In the genomic region with DNA sequence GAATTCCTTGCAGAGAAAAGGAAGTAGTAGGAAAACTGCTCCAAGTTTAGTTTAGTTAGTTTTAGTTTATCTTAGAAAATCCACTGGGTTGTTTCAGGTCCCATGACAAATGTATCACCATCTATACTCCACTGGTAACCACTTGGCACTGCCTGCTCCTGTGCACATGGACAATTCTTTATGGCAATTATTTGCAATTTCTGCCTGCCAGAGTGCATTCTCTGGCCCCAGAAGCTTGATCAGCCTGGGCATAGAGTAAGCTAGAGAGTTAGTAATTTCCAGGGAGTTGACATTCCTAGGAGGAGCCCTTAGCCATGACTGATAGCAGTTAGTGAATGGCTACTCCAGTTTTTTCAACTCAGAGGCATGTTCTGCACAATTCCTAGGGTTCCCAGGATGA, we compare ENCODE assay signal across 14 cellular contexts.
DNase-seq lines count a peak whose midpoint lies in the region; TF ChIP-seq lines count a peak whose summit lies in the region.
"Had no signal": no experiment of that assay in that cellular context is flagged by ENCODE, and none has a peak within 500 bp of the region (broad histone marks: within the 10 kb centered on the region; RNA-seq: fewer than 3 reads in every experiment).

No MANE protein-coding gene starts in this region.

- no peaks in the 10 kb centered on the region for H3K27me3 ChIP-seq in Peyer's patch

- H3K9ac ChIP-seq in SK-N-MC (ENCODE audit: insufficient read length), result no peak overlapping the region
- H3K9ac ChIP-seq: BLaER1 treated with 17β-estradiol and CSF1 and Interleukin-3, amounts not matched to agents 10 nM and 100 nM had no signal

- H3K36me3 ChIP-seq in SK-N-MC (ENCODE audit: insufficient read depth, low read length) (no peaks in the 10 kb centered on the region), Peyer's patch (no peaks in the 10 kb centered on the region)
- H3K36me3 ChIP-seq: BLaER1 treated with 17β-estradiol and CSF1 and Interleukin-3, amounts not matched to agents 10 nM and 100 nM; HAP-1 had no signal

- no peak overlapping the region for H3K4me3 ChIP-seq in AG10803 (ENCODE audit: low read length)
- no peak overlapping the region for H3K4me3 ChIP-seq in SK-N-MC
- H3K4me3 ChIP-seq in Peyer's patch, result no peak overlapping the region
- H3K4me3 ChIP-seq: BLaER1 treated with 17β-estradiol and CSF1 and Interleukin-3, amounts not matched to agents 10 nM and 100 nM; GM12878; HAP-1 had no signal

- DNase-seq in AG10803 (ENCODE audit: low read depth) (peak; percentile 47), SK-N-MC (ENCODE audit: low read depth, low spot score) (no peak), kidney glomerular epithelial cell (lab: John Stamatoyannopoulos, UW) (peak; percentile 0), stromal cell of bone marrow (ENCODE audit: low read depth) (peak; percentile 18), Peyer's patch (no peak), pons (ENCODE audit: low spot score) (no peak), NCI-H187 treated with DMSO at 0.1 percent for 48 hours (lab: John Stamatoyannopoulos, UW) (no peak)
- DNase-seq: AML-193; CD4-positive, CD25-positive, alpha-beta regulatory T cell; DMS 273 treated with DMSO at 0.1 percent for 48 hours; GOT3 had no signal

- H3K4me1 ChIP-seq in Peyer's patch, result no peaks in the 10 kb centered on the region
- H3K4me1 ChIP-seq: BLaER1 treated with 17β-estradiol and CSF1 and Interleukin-3, amounts not matched to agents 10 nM and 100 nM; HAP-1 had no signal

- peak overlapping the region; percentile 67; the same call in 1 of the 2 replicates for H3K27ac ChIP-seq in SK-N-MC
- H3K27ac ChIP-seq in Peyer's patch, result no peak overlapping the region
- H3K27ac ChIP-seq: BLaER1 treated with 17β-estradiol and CSF1 and Interleukin-3, amounts not matched to agents 10 nM and 100 nM had no signal

- H3K9me3 ChIP-seq in SK-N-MC (ENCODE audit: low read depth, low read length) (no peaks in the 10 kb centered on the region), Peyer's patch (no peaks in the 10 kb centered on the region)
- H3K9me3 ChIP-seq: HAP-1 had no signal

- TF ChIP-seq POLR2A in Peyer's patch (IDR thresholded peaks at IDR 0.05), result no peak

- TF ChIP-seq CTCF in AG10803 (conservative IDR thresholded peaks at IDR 0.05; ENCODE audit: low read length) (no peak), Peyer's patch (IDR thresholded peaks at IDR 0.05) (no peak)

Comparison
In these comparisons a context has a peak if more than half of its experiments do, and no peak if none do; other contexts are left out.
1. DNase-seq: peak in AG10803 (single experiment), kidney glomerular epithelial cell (single experiment) and stromal cell of bone marrow (single experiment); none in SK-N-MC (single experiment), Peyer's patch (0 of 3), pons (single experiment) and NCI-H187 treated with DMSO at 0.1 percent for 48 hours (single experiment).